10 cellular contexts compared by ENCODE assay signal in the genomic region with DNA sequence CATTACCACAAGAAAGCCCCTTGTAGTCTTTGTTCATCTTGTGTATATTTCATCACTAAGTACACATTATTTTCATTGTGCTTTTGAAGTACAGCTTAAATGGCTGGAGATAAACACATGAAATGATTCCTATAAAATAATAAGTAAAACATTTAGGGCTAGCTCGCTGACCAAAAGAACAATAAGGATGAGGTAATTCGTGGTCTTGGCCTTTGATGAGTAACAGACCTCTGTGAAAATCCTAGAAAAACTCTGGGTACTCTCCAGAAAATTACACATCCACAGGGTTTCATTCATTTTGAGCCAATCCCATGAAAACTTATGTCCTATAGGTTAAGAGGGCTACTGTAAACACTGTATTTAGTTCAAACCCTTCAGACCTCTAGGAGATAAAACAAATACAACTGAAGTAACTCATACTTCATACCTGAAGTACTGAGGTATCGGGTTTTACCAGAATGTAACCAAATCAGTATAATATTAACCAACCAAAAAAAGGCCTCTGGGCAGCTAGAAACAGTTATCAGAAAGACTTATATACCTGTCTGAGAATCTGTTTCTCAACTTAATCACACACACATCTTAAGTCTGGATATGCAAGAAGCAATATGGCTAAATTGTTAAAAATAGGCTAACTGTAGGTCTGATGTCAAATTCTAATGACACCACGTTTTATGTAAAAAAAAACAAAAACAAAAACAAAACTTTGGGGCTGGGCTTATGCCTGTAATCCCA. TPM values are rescaled to one million over a fixed set of nuclear protein-coding genes. Genes with fewer than 3 reads are reported as not detected.
DNase-seq lines count a peak whose midpoint lies in the region; ATAC-seq and TF ChIP-seq lines count a peak whose summit lies in the region.
"Had no signal": no experiment of that assay in that cellular context is flagged by ENCODE, and none has a peak within 500 bp of the region (broad histone marks: within the 10 kb centered on the region; RNA-seq: fewer than 3 reads in every experiment).

No MANE protein-coding gene starts in this region.

- TF ChIP-seq CTCF in AG04449 (IDR thresholded peaks at IDR 0.05; ENCODE audit: insufficient read depth, low read length, missing control alignments): no peak
- no peak for TF ChIP-seq CTCF in GM13976 (IDR thresholded peaks at IDR 0.05; ENCODE audit: borderline replicate concordance, control extremely low read depth, extremely low read depth, insufficient read depth, missing control alignments)
- no peak for TF ChIP-seq CTCF in BE2C (IDR thresholded peaks at IDR 0.05; ENCODE audit: low read depth, low read length)

- H3K36me3 ChIP-seq in BE2C: no peaks in the 10 kb centered on the region
- no peaks in the 10 kb centered on the region; the same call in 1 of the 2 replicates for H3K36me3 ChIP-seq in H7 (replicated peaks; ENCODE audit: control insufficient read depth, insufficient read depth, low read length)

- H3K27me3 ChIP-seq in BE2C (no peaks in the 10 kb centered on the region), H7 (ENCODE audit: control insufficient read depth, insufficient read depth, low read length) (no peaks in the 10 kb centered on the region)
- H3K27me3 ChIP-seq: right atrium auricular region had no signal

- H3K9me3 ChIP-seq in BE2C: no peaks in the 10 kb centered on the region
- H3K9me3 ChIP-seq: right atrium auricular region had no signal

- POLR2A ChIA-PET in AG04449 (lab: Yijun Ruan, JAX): no interaction called here

- H3K4me3 ChIP-seq in AG04449 (ENCODE audit: low read depth, low read length) (no peak overlapping the region), BE2C (ENCODE audit: low read depth, low read length) (no peak overlapping the region), H7 (ENCODE audit: insufficient read depth, low read depth, low read length) (no peak overlapping the region)
- H3K4me3 ChIP-seq: right atrium auricular region had no signal

- peak; percentile 59 for ATAC-seq in SK-N-SH treated with all-trans-retinoic acid at 6 μM for 48 hours

- in situ Hi-C loops in GM13976 (cut with MboI; ENCODE audit: low sequenced_read_pairs, unreplicated experiment): no loop called here

- CTCF ChIA-PET in AG04449 (lab: Yijun Ruan, JAX): no interaction called here

- no peaks in the 10 kb centered on the region for H3K4me1 ChIP-seq in BE2C
- H3K4me1 ChIP-seq: right atrium auricular region had no signal

- DNase-seq in AG04449 (ENCODE audit: low read depth, low spot score) (peak; percentile 16), HCEC 1CT (peak; percentile 82), glomerular endothelial cell (ENCODE audit: extremely low read depth, low read depth, low spot score) (peak; percentile 27), GM13976 (ENCODE audit: low spot score) (no peak), KG1 (lab: John Stamatoyannopoulos, UW) (no peak), BE2C (no peak), H7 (no peak)
- DNase-seq: NCI-H1694 treated with DMSO at 0.1 percent for 48 hours had no signal

TF ChIP-seq in SK-N-SH treated with all-trans-retinoic acid at 6 μM for 48 hours, 23 proteins besides CTCF, POLR2A, EP300 and RAD21:
- TF ChIP-seq ISL1 (CRISPR knock-in tag; IDR thresholded peaks at IDR 0.05) (no peak), ESRRG (CRISPR knock-in tag; IDR thresholded peaks at IDR 0.05) (no peak), ZFP30 (CRISPR knock-in tag; IDR thresholded peaks at IDR 0.05) (no peak)
TF ChIP-seq in SK-N-SH treated with all-trans-retinoic acid at 6 μM for 48 hours: peak in this region for 0.

RNA-seq across cellular contexts. Expression of gene CFAP36, which starts 31.0 kb away (rescaled TPM):
- 10.9 and 20.7 TPM in 2 replicates for total RNA-seq in glomerular endothelial cell
- polyA plus RNA-seq in BE2C (2012; ENCODE audit: insufficient read depth, insufficient read length, low read depth): 11.2 TPM
- 4.5 and 6.9 TPM in 2 replicates for total RNA-seq in H7 (2014; rRNA removed; shearing (Covaris generic))

Comparison
In these comparisons a context has a peak if more than half of its experiments do, and no peak if none do; other contexts are left out.
1. DNase-seq: peak in AG04449 (single experiment), HCEC 1CT (single experiment) and glomerular endothelial cell (single experiment); none in GM13976 (single experiment), KG1 (single experiment), BE2C (single experiment) and H7 (single experiment).